11 cellular contexts compared by ENCODE assay signal in the genomic region with DNA sequence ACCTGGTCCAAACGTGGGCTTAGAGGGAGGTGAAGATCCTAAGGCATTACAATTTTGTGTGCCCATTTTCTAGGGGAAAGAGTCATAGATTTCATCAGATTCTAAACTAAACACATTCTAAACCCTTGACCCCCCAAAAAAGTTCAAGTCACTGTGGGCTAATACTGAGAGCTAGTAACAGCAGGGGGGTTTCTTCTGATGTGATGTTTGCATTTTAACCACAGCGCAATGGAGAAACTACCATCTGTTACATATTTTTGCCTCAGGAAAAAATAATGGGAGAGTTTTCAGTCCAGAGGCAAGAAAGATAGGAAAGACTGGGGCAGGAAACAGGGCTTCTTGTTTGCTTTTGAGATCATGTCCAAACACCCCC.
"Had no signal": no experiment of that assay in that cellular context is flagged by ENCODE, and none has a peak within 500 bp of the region (broad histone marks: within the 10 kb centered on the region; RNA-seq: fewer than 3 reads in every experiment).

No MANE protein-coding gene starts in this region.

- H3K36me3 ChIP-seq: neutrophil, right atrium auricular region, tibial nerve had no signal

- H3K4me1 ChIP-seq: right atrium auricular region had no signal

- H3K27me3 ChIP-seq: neutrophil, right atrium auricular region, tibial nerve had no signal

- H3K9me3 Mint-ChIP-seq: activated CD4-positive, alpha-beta T cell treated with anti-CD3 and anti-CD28 coated beads, Interleukin-2, amount 10 ng/mL, durations not matched to agents 24 days and 14 days; activated naive CD4-positive, alpha-beta T cell treated with anti-CD3 and anti-CD28 coated beads, Interleukin-2, amount 10 ng/mL, durations not matched to agents 7 days and 5 days; activated T-helper 17 cell treated with anti-CD3 and anti-CD28 coated beads, Interleukin-2, amount 50 U/mL, for 72 hours; stimulated activated effector memory CD8-positive, alpha-beta T cell treated with anti-CD3 and anti-CD28 coated beads, Interleukin-12 subunit alpha, Interleukin-12 subunit beta, amount 100 ng/mL, for 72 hours had no signal

- H3K9me3 ChIP-seq: neutrophil, right atrium auricular region, tibial nerve had no signal

- H3K4me1 Mint-ChIP-seq: activated CD4-positive, alpha-beta T cell treated with anti-CD3 and anti-CD28 coated beads, Interleukin-2, amount 10 ng/mL, durations not matched to agents 24 days and 14 days; activated naive CD4-positive, alpha-beta T cell treated with anti-CD3 and anti-CD28 coated beads, Interleukin-2, amount 10 ng/mL, durations not matched to agents 7 days and 5 days; activated T-helper 17 cell treated with anti-CD3 and anti-CD28 coated beads, Interleukin-2, amount 50 U/mL, for 72 hours; naive B cell; stimulated activated effector memory CD8-positive, alpha-beta T cell treated with anti-CD3 and anti-CD28 coated beads, Interleukin-12 subunit alpha, Interleukin-12 subunit beta, amount 100 ng/mL, for 72 hours had no signal

- H3K27ac ChIP-seq: neutrophil, right atrium auricular region, tibial nerve had no signal

- DNase-seq: activated CD4-positive, alpha-beta T cell treated with anti-CD3 and anti-CD28 coated beads, Interleukin-2, amount 10 ng/mL, durations not matched to agents 24 days and 14 days; activated naive CD4-positive, alpha-beta T cell treated with anti-CD3 and anti-CD28 coated beads, Interleukin-2, amount 10 ng/mL, durations not matched to agents 7 days and 5 days; left ventricle myocardium superior; naive B cell had no signal

- H3K4me3 ChIP-seq: right atrium auricular region, smooth muscle cell, tibial nerve had no signal

- H3K4me3 Mint-ChIP-seq: activated CD4-positive, alpha-beta T cell treated with anti-CD3 and anti-CD28 coated beads, Interleukin-2, amount 10 ng/mL, durations not matched to agents 24 days and 14 days; activated naive CD4-positive, alpha-beta T cell treated with anti-CD3 and anti-CD28 coated beads, Interleukin-2, amount 10 ng/mL, durations not matched to agents 7 days and 5 days; activated T-helper 17 cell treated with anti-CD3 and anti-CD28 coated beads, Interleukin-2, amount 50 U/mL, for 72 hours; naive B cell; stimulated activated effector memory CD8-positive, alpha-beta T cell treated with anti-CD3 and anti-CD28 coated beads, Interleukin-12 subunit alpha, Interleukin-12 subunit beta, amount 100 ng/mL, for 72 hours; WTC11 had no signal

- H3K4me2 ChIP-seq: smooth muscle cell had no signal

- H3K27ac Mint-ChIP-seq: activated CD4-positive, alpha-beta T cell treated with anti-CD3 and anti-CD28 coated beads, Interleukin-2, amount 10 ng/mL, durations not matched to agents 24 days and 14 days; activated naive CD4-positive, alpha-beta T cell treated with anti-CD3 and anti-CD28 coated beads, Interleukin-2, amount 10 ng/mL, durations not matched to agents 7 days and 5 days; activated T-helper 17 cell treated with anti-CD3 and anti-CD28 coated beads, Interleukin-2, amount 50 U/mL, for 72 hours; naive B cell; stimulated activated effector memory CD8-positive, alpha-beta T cell treated with anti-CD3 and anti-CD28 coated beads, Interleukin-12 subunit alpha, Interleukin-12 subunit beta, amount 100 ng/mL, for 72 hours; WTC11 had no signal

- H3K36me3 Mint-ChIP-seq: activated naive CD4-positive, alpha-beta T cell treated with anti-CD3 and anti-CD28 coated beads, Interleukin-2, amount 10 ng/mL, durations not matched to agents 7 days and 5 days; naive B cell; stimulated activated effector memory CD8-positive, alpha-beta T cell treated with anti-CD3 and anti-CD28 coated beads, Interleukin-12 subunit alpha, Interleukin-12 subunit beta, amount 100 ng/mL, for 72 hours; WTC11 had no signal
